In the genomic region with DNA sequence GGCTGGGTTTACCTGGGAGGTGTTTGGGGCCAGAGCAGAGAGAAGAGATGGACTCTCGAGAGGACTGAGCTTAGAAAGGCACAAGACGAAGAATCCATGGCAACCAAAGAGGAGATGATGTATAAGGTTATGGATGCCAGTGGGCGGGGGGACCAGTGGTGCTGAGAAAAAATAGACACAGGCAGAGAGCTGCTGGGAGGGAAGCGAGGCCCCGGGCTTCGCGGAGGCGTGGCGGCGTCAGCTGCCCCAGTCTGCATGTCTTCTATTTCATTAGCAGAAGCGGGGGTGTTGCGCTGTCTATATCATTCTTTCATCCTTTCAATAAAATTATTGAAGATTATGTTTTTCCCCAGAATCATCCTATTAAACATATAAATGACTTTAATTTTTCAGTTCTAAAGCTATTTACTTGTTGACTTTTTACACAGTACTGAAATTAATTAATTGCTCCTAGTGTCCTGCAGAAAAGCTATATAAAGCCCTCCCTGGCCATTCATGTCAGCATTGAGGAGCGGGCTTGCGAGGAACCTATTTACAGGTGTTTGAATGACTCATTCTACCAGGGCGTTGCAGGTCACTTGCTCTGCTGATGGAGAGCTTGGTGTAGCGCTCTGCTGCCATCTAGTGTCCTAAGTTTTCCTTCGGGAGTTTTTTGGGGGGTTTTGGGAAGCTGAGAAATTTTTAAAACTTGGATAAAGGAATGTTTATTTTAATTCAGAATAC, we compare ENCODE assay signal across 7 cellular contexts.
DNase-seq lines count a peak whose midpoint lies in the region; ATAC-seq and TF ChIP-seq lines count a peak whose summit lies in the region.

No MANE protein-coding gene starts in this region.

- peak; percentile 65 for TF ChIP-seq CTCF in GM10266 (IDR thresholded peaks at IDR 0.05; ENCODE audit: control insufficient read depth, insufficient read depth, low read depth, missing control alignments)

- no peaks in the 10 kb centered on the region for H3K27me3 Mint-ChIP-seq in memory B cell

- no peaks in the 10 kb centered on the region for H3K9me3 Mint-ChIP-seq in memory B cell

- no peak overlapping the region for H3K27ac Mint-ChIP-seq in memory B cell

- peaks cover 11% of the 10 kb centered on the region for H3K36me3 Mint-ChIP-seq in memory B cell

- H3K4me3 Mint-ChIP-seq in memory B cell = no peak overlapping the region

- H3K4me1 Mint-ChIP-seq in memory B cell = peaks cover 6% of the 10 kb centered on the region

- ATAC-seq in HG02798 (IDR thresholded peaks at IDR 0.05; ENCODE audit: poor library complexity, unreplicated experiment) (peak; percentile 76), memory B cell (ENCODE audit: low read depth) (peak; percentile 67)

- DNase-seq in GM10266 (ENCODE audit: extremely low spot score) = peak; percentile 86
- peak; percentile 61 for DNase-seq in NCI-H2227 treated with DMSO at 0.1 percent for 48 hours (lab: John Stamatoyannopoulos, UW)
- DNase-seq in activated CD4-positive, alpha-beta T cell treated with anti-CD3 and anti-CD28 coated beads, Interleukin-2, amount 50 U/mL, for 48 hours = peak; percentile 61 to 67
- peak; percentile 63 for DNase-seq in effector CD4-positive, alpha-beta T cell
- peak; percentile 37 to 63 for DNase-seq in memory B cell (ENCODE audit: low spot score in 2 of 2)
- peak; percentile 34 for DNase-seq in stimulated activated CD8-positive, alpha-beta memory T cell treated with anti-CD3 and anti-CD28 coated beads, Interleukin-4, amount 100 ng/mL, for 24 hours (ENCODE audit: low read depth)

Comparison
In these comparisons a context has a peak if more than half of its experiments do, and no peak if none do; other contexts are left out.
1. Peak in every context shown above with its lines: DNase-seq and ATAC-seq.
2. DNase-seq: peak in every context shown above with its lines; median percentile 86 in GM10266; 64 in activated CD4-positive, alpha-beta T cell treated with anti-CD3 and anti-CD28 coated beads, Interleukin-2, amount 50 U/mL, for 48 hours; 63 in effector CD4-positive, alpha-beta T cell; 61 in NCI-H2227 treated with DMSO at 0.1 percent for 48 hours; 50 in memory B cell; 34 in stimulated activated CD8-positive, alpha-beta memory T cell treated with anti-CD3 and anti-CD28 coated beads, Interleukin-4, amount 100 ng/mL, for 24 hours.